Comparison of ENCODE assay signal across 22 cellular contexts in the genomic region with DNA sequence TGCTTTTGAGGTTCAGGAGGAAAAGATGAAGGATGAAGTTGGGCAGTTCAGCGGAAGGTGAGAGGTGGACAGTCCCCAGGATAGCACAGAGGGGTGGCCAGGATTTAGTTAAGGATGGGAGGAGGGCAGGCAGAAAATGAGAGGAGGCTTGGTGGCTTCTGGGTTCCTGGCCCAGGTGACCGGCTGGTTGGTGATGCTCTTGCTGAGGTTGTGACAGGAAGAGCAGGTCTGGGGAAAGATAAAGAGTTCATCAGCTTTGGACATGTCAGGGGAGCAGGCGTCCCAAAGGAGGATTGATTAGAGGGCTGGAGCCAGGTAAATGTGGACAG. TPM values are rescaled to one million over a fixed set of nuclear protein-coding genes. Genes with fewer than 3 reads are reported as not detected.
"Had no signal": no experiment of that assay in that cellular context is flagged by ENCODE, and none has a peak within 500 bp of the region (broad histone marks: within the 10 kb centered on the region; RNA-seq: fewer than 3 reads in every experiment).

No MANE protein-coding gene starts in this region.

- H3K36me3 Mint-ChIP-seq: naive thymus-derived CD4-positive, alpha-beta T cell; T-cell had no signal

- H3K9me3 Mint-ChIP-seq: activated T-cell treated with anti-CD3 and anti-CD28 coated beads, Interleukin-2, amount 50 U/mL, for 4 hours; central memory CD8-positive, alpha-beta T cell; naive thymus-derived CD4-positive, alpha-beta T cell; T-cell had no signal

- H3K27ac Mint-ChIP-seq: T-cell had no signal

- H3K4me3 Mint-ChIP-seq: activated T-cell treated with anti-CD3 and anti-CD28 coated beads, Interleukin-2, amount 50 U/mL, for 4 hours; central memory CD8-positive, alpha-beta T cell; naive thymus-derived CD4-positive, alpha-beta T cell; T-cell had no signal

- FAIRE-seq: pancreas, small intestine, urothelium cell line had no signal

- H3K36me3 ChIP-seq: brain microvascular endothelial cell, gastrocnemius medialis, heart left ventricle, pancreas, right lobe of liver had no signal

- H3K4me3 ChIP-seq: coronary artery, gastrocnemius medialis, heart left ventricle, mucosa of descending colon, pancreas, right lobe of liver had no signal

- H3K27me3 ChIP-seq: brain microvascular endothelial cell, gastrocnemius medialis, heart left ventricle, pancreas, right lobe of liver had no signal

- H3K4me1 ChIP-seq: pancreas, right lobe of liver had no signal

- H3K27me3 Mint-ChIP-seq: central memory CD8-positive, alpha-beta T cell had no signal

- H3K27ac ChIP-seq: brain microvascular endothelial cell, coronary artery, gastrocnemius medialis, heart left ventricle, pancreas, right lobe of liver had no signal

- DNase-seq: activated CD4-positive, alpha-beta T cell treated with anti-CD3 and anti-CD28 coated beads, Interleukin-2, amount 50 U/mL, for 1 hour; activated CD4-positive, CD25-positive, alpha-beta regulatory T cell; activated CD8-positive, alpha-beta memory T cell treated with anti-CD3 and anti-CD28 coated beads, Interleukin-2, amount 50 U/mL, for 4 hours; activated effector memory CD4-positive, alpha-beta T cell treated with Interleukin-2 at 50 U/mL for 16 hours; activated naive CD4-positive, alpha-beta T cell treated with anti-CD3 and anti-CD28 coated beads, Interleukin-2, amount 50 U/mL, for 16 hours; activated T-cell treated with anti-CD3 and anti-CD28 coated beads, Interleukin-2, amount 50 U/mL, for 4 hours; brain microvascular endothelial cell; heart left ventricle; left ventricle myocardium superior; naive thymus-derived CD4-positive, alpha-beta T cell; pancreas; small intestine; stimulated activated CD4-positive, alpha-beta T cell treated with anti-CD3 and anti-CD28 coated beads, Interleukin-4, amount 100 ng/mL, for 1 hour; stimulated activated naive CD4-positive, alpha-beta T cell; T-cell; T-helper 9 cell had no signal

- H3K9me3 ChIP-seq: gastrocnemius medialis, heart left ventricle, mucosa of descending colon, pancreas, right lobe of liver had no signal

- ATAC-seq: activated T-cell treated with anti-CD3 and anti-CD28 coated beads, Interleukin-2, amount 50 U/mL, for 4 hours; gastrocnemius medialis; heart left ventricle; left ventricle myocardium superior; mucosa of descending colon; naive thymus-derived CD4-positive, alpha-beta T cell; pancreas; right lobe of liver; T-cell had no signal

- H3K4me1 Mint-ChIP-seq: central memory CD8-positive, alpha-beta T cell; T-cell had no signal

RNA-seq across cellular contexts. Expression of gene P2RY2, which starts 27.6 kb away (rescaled TPM):
- total RNA-seq: activated T-cell treated with anti-CD3 and anti-CD28 coated beads, Interleukin-2, amount 50 U/mL, for 4 hours had no signal
- polyA plus RNA-seq: naive thymus-derived CD4-positive, alpha-beta T cell had no signal
